Comparison of ENCODE assay signal across 8 cellular contexts in genomic region chr10:80599424-80599847, GRCh38.
DNase-seq lines count a peak whose midpoint lies in the region; TF ChIP-seq lines count a peak whose summit lies in the region.

No MANE protein-coding gene starts in this region.

- CTCF ChIA-PET in HEK293 (lab: Yijun Ruan, JAX): interaction anchor here (0.6 to 5.9 kb wide), 22 partner anchors 10 to 182 kb away, joined by 3 to 42 read pairs (median 4); no protein-coding TSS in a partner anchor

- DNase-seq in ACHN (peak; percentile 46), LNCaP clone FGC (ENCODE audit: low read depth) (peak; percentile 23), fibroblast of the conjunctiva (ENCODE audit: low read depth) (peak; percentile 20), mucosa of gallbladder (ENCODE audit: low spot score) (no peak)
- DNase-seq in activated CD4-positive, alpha-beta T cell treated with anti-CD3 and anti-CD28 coated beads, Interleukin-2, amount 50 U/mL, for 48 hours: peak; percentile 23 to 43

- TF ChIP-seq CTCF in GM12873 (IDR thresholded peaks at IDR 0.05; ENCODE audit: insufficient read depth, low read depth, low read length, missing control alignments) (peak; percentile 92), HEK293 (tag by site-specific recombination; IDR thresholded peaks at IDR 0.05) (peak; percentile 71), LNCaP clone FGC (IDR thresholded peaks at IDR 0.05; ENCODE audit: control insufficient read depth, extremely low read depth, insufficient read depth) (peak; percentile 84), neutrophil (IDR thresholded peaks at IDR 0.05) (peak; percentile 94)

- H3K27me3 ChIP-seq in neutrophil: no peaks in the 10 kb centered on the region

- no peaks in the 10 kb centered on the region for H3K4me1 ChIP-seq in HEK293 (ENCODE audit: control insufficient read depth, insufficient read depth, low read length)
- peaks cover 74 to 76% of the 10 kb centered on the region in 2 experiments for H3K4me1 ChIP-seq in neutrophil (ENCODE audit: control insufficient read depth in 1 of 2, insufficient read depth in 1 of 2, low read depth in 1 of 2, low read length in 1 of 2)

- no peak overlapping the region for H3K27ac ChIP-seq in HEK293 (ENCODE audit: extremely low read depth, low read depth, low read length)
- H3K27ac ChIP-seq in neutrophil: peak overlapping the region; percentile 74

- no peaks in the 10 kb centered on the region for H3K9me3 ChIP-seq in HEK293 (ENCODE audit: control insufficient read depth, insufficient read depth, low read depth, low read length)
- no peaks in the 10 kb centered on the region for H3K9me3 ChIP-seq in neutrophil

- in situ Hi-C loops in ACHN (cut with HindIII; ENCODE audit: low pct_ligation_motif_present, low pct_unique_long_range_greater_than_20kb, low sequenced_read_pairs): no loop called here

- no peaks in the 10 kb centered on the region for H3K36me3 ChIP-seq in HEK293 (ENCODE audit: control insufficient read depth in 2 of 2, insufficient read depth in 1 of 2, low read length in 2 of 2)
- H3K36me3 ChIP-seq in neutrophil: no peaks in the 10 kb centered on the region

- H3K4me3 ChIP-seq in HEK293 (ENCODE audit: low read depth, low read length) (no peak overlapping the region), LNCaP clone FGC (ENCODE audit: low read depth, low read length) (no peak overlapping the region), neutrophil (ENCODE audit: low read depth in 1 of 2, low read length in 1 of 2) (no peak overlapping the region)

- POLR2A ChIA-PET in HEK293 (lab: Yijun Ruan, JAX): no interaction called here

TF ChIP-seq in HEK293, 187 proteins besides CTCF, POLR2A, EP300 and RAD21:
- peak; percentile 58 for TF ChIP-seq ZNF654 (tag by site-specific recombination; IDR thresholded peaks at IDR 0.05; ENCODE audit: low read depth)
- no peak for TF ChIP-seq ZNF585B (tag by site-specific recombination; IDR thresholded peaks at IDR 0.05)
- TF ChIP-seq ZNF223 (tag by site-specific recombination; IDR thresholded peaks at IDR 0.05): no peak
- peak; percentile 20; the same call in 1 of the 2 replicates for TF ChIP-seq ZNF18 (tag by site-specific recombination; IDR thresholded peaks at IDR 0.05)
- TF ChIP-seq ZNF645 (tag by site-specific recombination; IDR thresholded peaks at IDR 0.05): no peak
- TF ChIP-seq ZNF2 (tag by site-specific recombination; IDR thresholded peaks at IDR 0.05): peak; percentile 96
- TF ChIP-seq ZNF785 (tag by site-specific recombination; IDR thresholded peaks at IDR 0.05): peak; percentile 52; the same call in 1 of the 2 replicates
- TF ChIP-seq ZNF660 (tag by site-specific recombination; IDR thresholded peaks at IDR 0.05): 0 out of 2 replicates have a peak, but pooled peaks have one; percentile 14
- TF ChIP-seq ZIC2 (tag by site-specific recombination; IDR thresholded peaks at IDR 0.05): 0 out of 2 replicates have a peak, but pooled peaks have one; percentile 36
- peak; percentile 8; the same call in 1 of the 2 replicates for TF ChIP-seq GLIS1 (tag by site-specific recombination; IDR thresholded peaks at IDR 0.05)
